In the genomic region with DNA sequence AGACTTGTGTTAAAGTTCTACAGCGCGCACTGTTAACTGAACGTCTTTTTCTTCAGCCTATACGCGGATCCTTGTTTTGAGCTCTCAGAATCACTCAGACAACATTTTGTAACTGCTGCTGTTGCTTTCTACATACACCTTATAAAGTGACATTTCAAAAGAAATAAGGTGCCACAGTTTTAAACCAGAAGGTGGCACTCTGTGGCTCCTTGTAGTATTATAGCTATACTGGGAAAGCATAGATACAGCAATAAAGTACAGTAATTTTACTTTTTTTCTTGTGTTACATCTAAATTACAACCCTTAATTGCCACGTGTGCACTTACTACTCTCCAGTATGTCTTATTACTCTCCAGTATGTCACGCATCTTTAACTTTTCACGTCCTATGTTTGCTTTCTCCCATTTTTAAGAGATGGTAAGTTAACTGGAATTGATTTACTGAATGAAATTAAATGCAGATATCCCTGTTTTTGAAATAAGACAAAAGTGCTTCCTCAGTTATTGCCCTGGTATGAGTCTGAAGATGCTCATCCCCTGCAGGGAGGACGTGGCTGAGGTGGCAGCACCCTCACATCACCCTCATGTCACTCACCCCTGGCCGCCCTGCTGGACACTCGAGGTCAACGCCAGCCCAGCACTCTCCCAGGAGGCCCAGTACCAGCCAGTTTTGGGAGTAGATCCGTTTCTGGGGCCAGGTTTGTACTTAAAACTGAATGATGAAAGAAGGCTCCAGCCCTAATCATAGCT, we compare ENCODE assay signal across 9 cellular contexts. TPM values are rescaled to one million over a fixed set of nuclear protein-coding genes. Genes with fewer than 3 reads are reported as not detected.
DNase-seq lines count a peak whose midpoint lies in the region; ATAC-seq and TF ChIP-seq lines count a peak whose summit lies in the region.
"Had no signal": no experiment of that assay in that cellular context is flagged by ENCODE, and none has a peak within 500 bp of the region (broad histone marks: within the 10 kb centered on the region; RNA-seq: fewer than 3 reads in every experiment).

No MANE protein-coding gene starts in this region.

- ATAC-seq in naive thymus-derived CD8-positive, alpha-beta T cell, result peak; percentile 47 to 56
- ATAC-seq in activated CD4-positive, CD25-positive, alpha-beta regulatory T cell treated with anti-CD3 and anti-CD28 coated beads, Interleukin-2, amount 50 U/mL, for 24 hours, result no peak
- no peak for ATAC-seq in HG02678 (IDR thresholded peaks at IDR 0.05; ENCODE audit: unreplicated experiment)

- no peak overlapping the region for H3K27ac Mint-ChIP-seq in Calu3 (ENCODE audit: unreplicated experiment)
- peak overlapping the region in 5 of 10 donors; percentile 2 to 82 (median 4) for H3K27ac Mint-ChIP-seq in naive thymus-derived CD8-positive, alpha-beta T cell

- intact Hi-C loops in Calu3 (cut with micrococcal nuclease; ENCODE audit: unreplicated experiment), result no loop called here

- no TSS peak for BruUV-seq in Calu3 (replicated peaks; lab: Mats Ljungman, UMichigan)

- POLR2A ChIA-PET in naive thymus-derived CD8-positive, alpha-beta T cell (lab: Charles Lee), result no interaction called here

- in situ Hi-C loops in KBM-7 (cut with MboI; ENCODE audit: low pct_unique_long_range_greater_than_20kb, low sequenced_read_pairs), result loop anchor here (25.0 kb wide), 1 partner anchor 470 kb away; the partner anchor contains the start of genes DCAF17 and METTL8

- H3K36me3 Mint-ChIP-seq in Calu3 (ENCODE audit: insufficient read depth, unreplicated experiment), result peaks cover 88% of the 10 kb centered on the region
- peaks cover 4 to 59% (median 6%) of the 10 kb centered on the region in 3 donors for H3K36me3 Mint-ChIP-seq in naive thymus-derived CD8-positive, alpha-beta T cell

- no peaks in the 10 kb centered on the region for H3K9me3 Mint-ChIP-seq in Calu3 (ENCODE audit: low read depth, unreplicated experiment)
- H3K9me3 Mint-ChIP-seq in naive thymus-derived CD8-positive, alpha-beta T cell, result no peaks in the 10 kb centered on the region

- CTCF ChIA-PET in Calu3 (lab: Charles Lee), result no interaction called here

- no peak overlapping the region for H3K4me3 Mint-ChIP-seq in Calu3 (ENCODE audit: low read depth, unreplicated experiment)
- H3K4me3 Mint-ChIP-seq in naive thymus-derived CD8-positive, alpha-beta T cell, result no peak overlapping the region

- H3K4me1 Mint-ChIP-seq in Calu3 (ENCODE audit: low read depth, unreplicated experiment), result peaks cover 9% of the 10 kb centered on the region
- H3K4me1 Mint-ChIP-seq in naive thymus-derived CD8-positive, alpha-beta T cell, result peaks cover 0 to 3% (median 0%) of the 10 kb centered on the region in 4 donors

- no peak for TF ChIP-seq CTCF in Calu3 (IDR thresholded peaks at IDR 0.05; ENCODE audit: unreplicated experiment)

- no peaks in the 10 kb centered on the region for H3K27me3 Mint-ChIP-seq in Calu3 (ENCODE audit: unreplicated experiment)
- H3K27me3 Mint-ChIP-seq in naive thymus-derived CD8-positive, alpha-beta T cell, result no peaks in the 10 kb centered on the region

- peak; percentile 21 for DNase-seq in Calu3
- DNase-seq in KBM-7, result peak; percentile 15
- DNase-seq in astrocyte of the hippocampus (ENCODE audit: low read depth, low spot score), result peak; percentile 15
- no peak for DNase-seq in naive thymus-derived CD8-positive, alpha-beta T cell
- DNase-seq in activated CD4-positive, alpha-beta T cell treated with anti-CD3 and anti-CD28 coated beads, Interleukin-2, amount 50 U/mL, for 1 hour, result no peak
- DNase-seq in COR-L47 (lab: John Stamatoyannopoulos, UW), result no peak
- DNase-seq: NCI-H345 had no signal

RNA-seq across cellular contexts. Expression of gene GORASP2, which starts 37.8 kb away (rescaled TPM):
- total RNA-seq in Calu3 (2022), result 98.1 and 105 TPM in 2 replicates
- total RNA-seq in naive thymus-derived CD8-positive, alpha-beta T cell, result 10 to 100 TPM; 66.0 to 74.7 TPM
- polyA plus RNA-seq in naive thymus-derived CD8-positive, alpha-beta T cell, result 10 to 100 TPM; 70.1 to 91.9 (median 89.2) TPM

Comparison
In these comparisons a context has a peak if more than half of its experiments do, and no peak if none do; other contexts are left out.
1. DNase-seq: peak in Calu3 (single experiment), KBM-7 (single experiment) and astrocyte of the hippocampus (single experiment); none in naive thymus-derived CD8-positive, alpha-beta T cell (0 of 10), activated CD4-positive, alpha-beta T cell treated with anti-CD3 and anti-CD28 coated beads, Interleukin-2, amount 50 U/mL, for 1 hour (single experiment) and COR-L47 (single experiment).
2. ATAC-seq: peak in naive thymus-derived CD8-positive, alpha-beta T cell (2 of 2); none in activated CD4-positive, CD25-positive, alpha-beta regulatory T cell treated with anti-CD3 and anti-CD28 coated beads, Interleukin-2, amount 50 U/mL, for 24 hours (0 of 2) and HG02678 (single experiment).